ENCODE assay signal across 26 cellular contexts in genomic region chr16:27960619-27961295, GRCh38.
DNase-seq lines count a peak whose midpoint lies in the region; ATAC-seq and TF ChIP-seq lines count a peak whose summit lies in the region.
"Had no signal": no experiment of that assay in that cellular context is flagged by ENCODE, and none has a peak within 500 bp of the region (broad histone marks: within the 10 kb centered on the region; RNA-seq: fewer than 3 reads in every experiment).

No MANE protein-coding gene starts in this region.

- H3K27me3 ChIP-seq in trophoblast cell (ENCODE audit: insufficient read depth, low read length), result no peaks in the 10 kb centered on the region
- no peaks in the 10 kb centered on the region for H3K27me3 ChIP-seq in upper lobe of right lung
- no peaks in the 10 kb centered on the region for H3K27me3 ChIP-seq in smooth muscle cell (ENCODE audit: low read depth)
- H3K27me3 ChIP-seq: MG63 had no signal

- H3K4ac ChIP-seq in trophoblast cell (ENCODE audit: low read depth, low read length), result no peak overlapping the region

- H3K4me3 ChIP-seq in trophoblast cell (ENCODE audit: low read depth, low read length), result peak overlapping the region; percentile 42
- no peak overlapping the region for H3K4me3 ChIP-seq in upper lobe of right lung
- H3K4me3 ChIP-seq in smooth muscle cell, result no peak overlapping the region
- H3K4me3 ChIP-seq: GM12878, K562, MG63, SJSA1 had no signal

- H2BK5ac ChIP-seq in trophoblast cell (ENCODE audit: low read depth, low read length, poor library complexity), result no peak overlapping the region

- H3K27me3 Mint-ChIP-seq in activated naive CD4-positive, alpha-beta T cell treated with anti-CD3 and anti-CD28 coated beads, Interleukin-2, amount 50 U/mL, for 24 hours, result peaks cover 2% of the 10 kb centered on the region
- H3K27me3 Mint-ChIP-seq in activated naive CD4-positive, alpha-beta T cell treated with anti-CD3 and anti-CD28 coated beads, Interleukin-2, amount 10 ng/mL, durations not matched to agents 7 days and 5 days, result peaks cover 8% of the 10 kb centered on the region

- H3K36me3 Mint-ChIP-seq in activated naive CD4-positive, alpha-beta T cell treated with anti-CD3 and anti-CD28 coated beads, Interleukin-2, amount 50 U/mL, for 24 hours, result no peaks in the 10 kb centered on the region
- H3K36me3 Mint-ChIP-seq in activated naive CD4-positive, alpha-beta T cell treated with anti-CD3 and anti-CD28 coated beads, Interleukin-2, amount 10 ng/mL, durations not matched to agents 7 days and 5 days, result no peaks in the 10 kb centered on the region
- H3K36me3 Mint-ChIP-seq: CD8-positive, alpha-beta T cell had no signal

- no peak overlapping the region for H2AFZ ChIP-seq in trophoblast cell (ENCODE audit: insufficient read depth, low read length, poor library complexity)
- no peak overlapping the region for H2AFZ ChIP-seq in smooth muscle cell (ENCODE audit: low read depth)

- no peak overlapping the region for H4K91ac ChIP-seq in trophoblast cell (ENCODE audit: low read depth, low read length)

- H3K14ac ChIP-seq in trophoblast cell (ENCODE audit: low read length), result no peak overlapping the region

- H3K4me1 Mint-ChIP-seq in activated naive CD4-positive, alpha-beta T cell treated with anti-CD3 and anti-CD28 coated beads, Interleukin-2, amount 50 U/mL, for 24 hours, result no peaks in the 10 kb centered on the region
- H3K4me1 Mint-ChIP-seq in activated naive CD4-positive, alpha-beta T cell treated with anti-CD3 and anti-CD28 coated beads, Interleukin-2, amount 10 ng/mL, durations not matched to agents 7 days and 5 days, result no peaks in the 10 kb centered on the region
- H3K4me1 Mint-ChIP-seq: B cell had no signal

- H2AK5ac ChIP-seq in trophoblast cell (ENCODE audit: low read length), result no peak overlapping the region

- H2BK120ac ChIP-seq in trophoblast cell (ENCODE audit: insufficient read depth, low read length, poor library complexity), result no peak overlapping the region

- ATAC-seq in upper lobe of right lung (peak; percentile 39), GM21367 (IDR thresholded peaks at IDR 0.05; ENCODE audit: unreplicated experiment) (no peak)
- ATAC-seq: CD8-positive, alpha-beta T cell; GM12878; K562 had no signal

- H3K4me2 ChIP-seq in trophoblast cell (ENCODE audit: low read length) (no peak overlapping the region), smooth muscle cell (no peak overlapping the region)

- H3K9me3 ChIP-seq in trophoblast cell (ENCODE audit: insufficient read depth, low read depth, low read length) (peaks cover 11% of the 10 kb centered on the region), upper lobe of right lung (no peaks in the 10 kb centered on the region), smooth muscle cell (replicated peaks; ENCODE audit: low read depth) (no peaks in the 10 kb centered on the region)
- H3K9me3 ChIP-seq: SJSA1 had no signal

- H3K4me1 ChIP-seq in trophoblast cell (ENCODE audit: control insufficient read depth in 1 of 2, insufficient read depth in 2 of 2, low read length in 2 of 2) (no peaks in the 10 kb centered on the region), upper lobe of right lung (no peaks in the 10 kb centered on the region), smooth muscle cell (ENCODE audit: low read depth) (no peaks in the 10 kb centered on the region)
- H3K4me1 ChIP-seq: SJSA1 had no signal

- no peak overlapping the region for H3K27ac ChIP-seq in trophoblast cell (ENCODE audit: low read depth, low read length)
- no peak overlapping the region for H3K27ac ChIP-seq in upper lobe of right lung
- no peak overlapping the region for H3K27ac ChIP-seq in smooth muscle cell (ENCODE audit: low read depth)
- H3K27ac ChIP-seq: 22Rv1, C4-2B, SJSA1 had no signal

- no peak overlapping the region for H4K8ac ChIP-seq in trophoblast cell (ENCODE audit: low read depth, low read length)

- no peak overlapping the region for H3K9ac ChIP-seq in trophoblast cell (ENCODE audit: low read length)
- H3K9ac ChIP-seq in smooth muscle cell (ENCODE audit: low read depth), result no peak overlapping the region

- no peaks in the 10 kb centered on the region for H3K36me3 ChIP-seq in trophoblast cell (ENCODE audit: control insufficient read depth in 1 of 2, insufficient read depth in 2 of 2, low read length in 2 of 2)
- no peaks in the 10 kb centered on the region for H3K36me3 ChIP-seq in upper lobe of right lung
- no peaks in the 10 kb centered on the region for H3K36me3 ChIP-seq in smooth muscle cell (ENCODE audit: low read depth)
- H3K36me3 ChIP-seq: MG63, SJSA1 had no signal

- H3K79me1 ChIP-seq in trophoblast cell (ENCODE audit: low read length), result no peaks in the 10 kb centered on the region

- no peaks in the 10 kb centered on the region for H3K79me2 ChIP-seq in trophoblast cell (ENCODE audit: control insufficient read depth, insufficient read depth, low read length, poor library complexity)
- H3K79me2 ChIP-seq in smooth muscle cell (ENCODE audit: low read depth), result no peaks in the 10 kb centered on the region

- H3F3A ChIP-seq in smooth muscle cell (ENCODE audit: low read depth), result no peaks in the 10 kb centered on the region

- H2BK12ac ChIP-seq in trophoblast cell (ENCODE audit: low read length), result no peak overlapping the region

- H4K12ac ChIP-seq in trophoblast cell (ENCODE audit: low read depth, low read length), result no peak overlapping the region

- no CpG with 5 or more reads among the region's 17 CpGs for WGBS in trophoblast cell (ENCODE audit: extremely low coverage, insufficient coverage, insufficient read length)
- WGBS in smooth muscle cell (ENCODE audit: low lambda C conversion rate), result 87% methylated on average over 17 of the region's 17 CpGs

- H3K4me3 Mint-ChIP-seq in activated naive CD4-positive, alpha-beta T cell treated with anti-CD3 and anti-CD28 coated beads, Interleukin-2, amount 50 U/mL, for 24 hours, result no peak overlapping the region
- no peak overlapping the region for H3K4me3 Mint-ChIP-seq in activated naive CD4-positive, alpha-beta T cell treated with anti-CD3 and anti-CD28 coated beads, Interleukin-2, amount 10 ng/mL, durations not matched to agents 7 days and 5 days
- H3K4me3 Mint-ChIP-seq: B cell; CD8-positive, alpha-beta T cell had no signal

- CTCF ChIA-PET in activated naive CD4-positive, alpha-beta T cell treated with anti-CD3 and anti-CD28 coated beads, Interleukin-2, amount 10 ng/mL, durations not matched to agents 7 days and 5 days (lab: Charles Lee), result no interaction called here

- peaks cover 7% of the 10 kb centered on the region for H3K9me3 Mint-ChIP-seq in activated naive CD4-positive, alpha-beta T cell treated with anti-CD3 and anti-CD28 coated beads, Interleukin-2, amount 50 U/mL, for 24 hours
- peaks cover 9% of the 10 kb centered on the region for H3K9me3 Mint-ChIP-seq in activated naive CD4-positive, alpha-beta T cell treated with anti-CD3 and anti-CD28 coated beads, Interleukin-2, amount 10 ng/mL, durations not matched to agents 7 days and 5 days

- DNase-seq in activated naive CD4-positive, alpha-beta T cell treated with anti-CD3 and anti-CD28 coated beads, Interleukin-2, amount 10 ng/mL, durations not matched to agents 7 days and 5 days, result no peak
- peak; percentile 36 for DNase-seq in islet precursor cell
- DNase-seq in trophoblast cell, result no peak
- no peak for DNase-seq in upper lobe of right lung
- no peak for DNase-seq in NCI-H82 (lab: John Stamatoyannopoulos, UW)
- no peak for DNase-seq in smooth muscle cell (lab: John Stamatoyannopoulos, UW; ENCODE audit: unreplicated experiment)
- DNase-seq: CD8-positive, alpha-beta T cell; DMS 273 treated with DMSO at 0.1 percent for 48 hours; DMS79; EL; H7; MG63; NCI-H1105 treated with DMSO at 0.1 percent for 48 hours; NCI-H2029; NCI-H446 treated with DMSO at 0.1 percent for 48 hours; NCI-H526; Right ventricle myocardium superior; RPMI8226 had no signal

- no peak overlapping the region for H3K18ac ChIP-seq in trophoblast cell (ENCODE audit: low read length)

- no peak overlapping the region for H3K23ac ChIP-seq in trophoblast cell (ENCODE audit: low read length)

- TF ChIP-seq CTCF in upper lobe of right lung (IDR thresholded peaks at IDR 0.05) (no peak), smooth muscle cell (IDR thresholded peaks at IDR 0.05; ENCODE audit: borderline replicate concordance, insufficient read depth, poor library complexity, severe bottlenecking) (no peak)

- H4K20me1 ChIP-seq in smooth muscle cell (ENCODE audit: low read depth), result no peaks in the 10 kb centered on the region

- H3K27ac Mint-ChIP-seq in activated naive CD4-positive, alpha-beta T cell treated with anti-CD3 and anti-CD28 coated beads, Interleukin-2, amount 50 U/mL, for 24 hours, result peak overlapping the region; percentile 10
- no peak overlapping the region for H3K27ac Mint-ChIP-seq in activated naive CD4-positive, alpha-beta T cell treated with anti-CD3 and anti-CD28 coated beads, Interleukin-2, amount 10 ng/mL, durations not matched to agents 7 days and 5 days
- H3K27ac Mint-ChIP-seq: B cell; CD8-positive, alpha-beta T cell had no signal

- intact Hi-C loops in upper lobe of right lung (cut with DNase I), result no loop called here
